In genomic region chr7:22640269-22640668, GRCh38 we compare ENCODE assay signal across 10 cellular contexts.
DNase-seq lines count a peak whose midpoint lies in the region; ATAC-seq and TF ChIP-seq lines count a peak whose summit lies in the region.
"Had no signal": no experiment of that assay in that cellular context is flagged by ENCODE, and none has a peak within 500 bp of the region (broad histone marks: within the 10 kb centered on the region; RNA-seq: fewer than 3 reads in every experiment).

No MANE protein-coding gene starts in this region.

- TF ChIP-seq POLR2A in vagina (IDR thresholded peaks at IDR 0.05) = no peak

- H3K36me3 Mint-ChIP-seq in activated naive CD4-positive, alpha-beta T cell treated with anti-CD3 and anti-CD28 coated beads, Interleukin-2, amount 50 U/mL, for 72 hours = peaks cover 7 to 25% of the 10 kb centered on the region in 2 donors
- H3K36me3 Mint-ChIP-seq in immature natural killer cell = no peaks in the 10 kb centered on the region

- H3K27ac Mint-ChIP-seq in activated naive CD4-positive, alpha-beta T cell treated with anti-CD3 and anti-CD28 coated beads, Interleukin-2, amount 50 U/mL, for 72 hours = no peak overlapping the region
- H3K27ac Mint-ChIP-seq in immature natural killer cell = no peak overlapping the region

- no peaks in the 10 kb centered on the region for H3K4me1 ChIP-seq in vagina

- H3K4me3 Mint-ChIP-seq in immature natural killer cell = no peak overlapping the region

- no peaks in the 10 kb centered on the region for H3K4me1 Mint-ChIP-seq in immature natural killer cell

- intact Hi-C loops in vagina (cut with DNase I) = no loop called here

- ATAC-seq in GM18519 (IDR thresholded peaks at IDR 0.05; ENCODE audit: low FRiP score, unreplicated experiment) = peak; percentile 95
- peak; percentile 100 for ATAC-seq in GM21390 (IDR thresholded peaks at IDR 0.05; ENCODE audit: unreplicated experiment)
- ATAC-seq in HG03135 (IDR thresholded peaks at IDR 0.05; ENCODE audit: unreplicated experiment) = peak; percentile 93
- peak; percentile 96 to 98 for ATAC-seq in activated naive CD4-positive, alpha-beta T cell treated with anti-CD3 and anti-CD28 coated beads, Interleukin-2, amount 50 U/mL, for 72 hours

- peaks cover 0 to 2% (median 0%) of the 10 kb centered on the region in 3 donors for H3K27me3 Mint-ChIP-seq in immature natural killer cell (ENCODE audit: low read depth in 3 of 3)

- no peaks in the 10 kb centered on the region for H3K36me3 ChIP-seq in vagina

- peaks cover under 1% of the 10 kb centered on the region for H3K9me3 ChIP-seq in vagina

- H3K9me3 Mint-ChIP-seq in activated naive CD4-positive, alpha-beta T cell treated with anti-CD3 and anti-CD28 coated beads, Interleukin-2, amount 50 U/mL, for 72 hours = peaks cover 12 to 31% of the 10 kb centered on the region in 2 donors
- H3K9me3 Mint-ChIP-seq in immature natural killer cell = peaks cover under 1 to 21% (median 13%) of the 10 kb centered on the region in 6 donors

- no peak overlapping the region for H3K27ac ChIP-seq in vagina

- peak in 1 of 2 donors; percentile 22 for DNase-seq in activated naive CD4-positive, alpha-beta T cell treated with anti-CD3 and anti-CD28 coated beads, Interleukin-2, amount 50 U/mL, for 72 hours (ENCODE audit: low spot score in 2 of 2)
- DNase-seq in vagina (ENCODE audit: extremely low spot score in 2 of 2) = no peak
- no peak for DNase-seq in NAMALWA (ENCODE audit: low spot score)
- no peak for DNase-seq in putamen (ENCODE audit: low spot score)
- DNase-seq in immature natural killer cell = no peak
- DNase-seq: glutamatergic neuron, NCI-H748 treated with DMSO at 0.1 percent for 48 hours had no signal

- no peak for TF ChIP-seq CTCF in vagina (IDR thresholded peaks at IDR 0.05)

- no peak overlapping the region for H3K4me3 ChIP-seq in vagina

- H3K27me3 ChIP-seq in vagina = no peaks in the 10 kb centered on the region
